15 cellular contexts compared by ENCODE assay signal in genomic region chr9:120922404-120923173, GRCh38. TPM values are rescaled to one million over a fixed set of nuclear protein-coding genes. Genes with fewer than 3 reads are reported as not detected.
DNase-seq lines count a peak whose midpoint lies in the region; ATAC-seq and TF ChIP-seq lines count a peak whose summit lies in the region.
"Had no signal": no experiment of that assay in that cellular context is flagged by ENCODE, and none has a peak within 500 bp of the region (broad histone marks: within the 10 kb centered on the region; RNA-seq: fewer than 3 reads in every experiment).

No MANE protein-coding gene starts in this region.

- no peak overlapping the region for H3K4me3 ChIP-seq in coronary artery
- H3K4me3 ChIP-seq: breast epithelium, HAP-1 had no signal

- no peaks in the 10 kb centered on the region for H3K9me3 Mint-ChIP-seq in stimulated activated naive CD8-positive, alpha-beta T cell treated with anti-CD3 and anti-CD28 coated beads, Interleukin-15, amount 100 ng/mL, for 72 hours

- peak overlapping the region; percentile 100 for H3K27ac Mint-ChIP-seq in T-helper 17 cell
- peak overlapping the region; percentile 90 to 92 for H3K27ac Mint-ChIP-seq in stimulated activated naive CD8-positive, alpha-beta T cell treated with anti-CD3 and anti-CD28 coated beads, Interleukin-15, amount 100 ng/mL, for 72 hours

- H3K4me3 Mint-ChIP-seq in T-helper 17 cell, result peak overlapping the region; percentile 98
- H3K4me3 Mint-ChIP-seq in stimulated activated naive CD8-positive, alpha-beta T cell treated with anti-CD3 and anti-CD28 coated beads, Interleukin-15, amount 100 ng/mL, for 72 hours, result peak overlapping the region; percentile 88 to 89

- H3K36me3 Mint-ChIP-seq in T-helper 17 cell (ENCODE audit: low read depth), result peaks cover 6% of the 10 kb centered on the region

- peaks cover 9% of the 10 kb centered on the region for H3K9me3 ChIP-seq in T-helper 17 cell (ENCODE audit: control insufficient read depth, low read length, poor library complexity, severe bottlenecking)
- H3K9me3 ChIP-seq: breast epithelium, HAP-1 had no signal

- in situ Hi-C loops in KBM-7 (cut with MboI; ENCODE audit: low pct_unique_long_range_greater_than_20kb, low sequenced_read_pairs), result no loop called here

- peak overlapping the region; percentile 87 to 97 for H3K27ac ChIP-seq in coronary artery

- no peak for ATAC-seq in T-helper 17 cell
- ATAC-seq in stimulated activated naive CD8-positive, alpha-beta T cell treated with anti-CD3 and anti-CD28 coated beads, Interleukin-15, amount 100 ng/mL, for 72 hours, result no peak

- H3K4me1 Mint-ChIP-seq in T-helper 17 cell, result peaks cover 76% of the 10 kb centered on the region
- peaks cover 88% of the 10 kb centered on the region for H3K4me1 Mint-ChIP-seq in stimulated activated naive CD8-positive, alpha-beta T cell treated with anti-CD3 and anti-CD28 coated beads, Interleukin-15, amount 100 ng/mL, for 72 hours

- TF ChIP-seq CTCF in coronary artery (IDR thresholded peaks at IDR 0.05), result no peak

- no peaks in the 10 kb centered on the region for H3K27me3 Mint-ChIP-seq in T-helper 17 cell
- no peaks in the 10 kb centered on the region for H3K27me3 Mint-ChIP-seq in stimulated activated naive CD8-positive, alpha-beta T cell treated with anti-CD3 and anti-CD28 coated beads, Interleukin-15, amount 100 ng/mL, for 72 hours

- DNase-seq in activated effector memory CD4-positive, alpha-beta T cell treated with anti-CD3 and anti-CD28 coated beads, Interleukin-2, amount 50 U/mL, for 16 hours, result peak; percentile 58
- DNase-seq in activated effector memory CD4-positive, alpha-beta T cell treated with Interleukin-2 at 50 U/mL for 16 hours, result no peak
- DNase-seq in T-helper 17 cell, result no peak
- DNase-seq in coronary artery (ENCODE audit: low spot score), result no peak
- DNase-seq in stimulated activated naive CD8-positive, alpha-beta T cell treated with anti-CD3 and anti-CD28 coated beads, Interleukin-15, amount 100 ng/mL, for 72 hours, result no peak
- DNase-seq in inferior parietal cortex (ENCODE audit: extremely low spot score), result no peak
- no peak for DNase-seq in mucosa of gallbladder (ENCODE audit: low spot score)
- DNase-seq in KBM-7, result no peak
- DNase-seq: DMS79, heart left ventricle, NCI-H1048, NCI-H446, nucleus accumbens had no signal

RNA-seq across cellular contexts. Expression of gene TRAF1, which starts 4.0 kb away (rescaled TPM):
- 100 to 1,000 TPM; 103 to 118 TPM for total RNA-seq in T-helper 17 cell
- 7.9 TPM for total RNA-seq in mucosa of gallbladder

RNA-seq across cellular contexts. Expression of gene PHF19, which starts 45.6 kb away (rescaled TPM):
- total RNA-seq in T-helper 17 cell (10 to 100 TPM; 69.9 to 96.9 TPM), mucosa of gallbladder (25.9 TPM)

Comparison
In these comparisons a context has a peak if more than half of its experiments do, and no peak if none do; other contexts are left out.
1. RNA of gene TRAF1, which starts 4.0 kb away (total RNA-seq): 103 to 118 TPM in T-helper 17 cell; 7.9 TPM in mucosa of gallbladder (single experiment); every median in the first group is over 10 times any median in the second.